ENCODE assay signal across 8 cellular contexts in the genomic region with DNA sequence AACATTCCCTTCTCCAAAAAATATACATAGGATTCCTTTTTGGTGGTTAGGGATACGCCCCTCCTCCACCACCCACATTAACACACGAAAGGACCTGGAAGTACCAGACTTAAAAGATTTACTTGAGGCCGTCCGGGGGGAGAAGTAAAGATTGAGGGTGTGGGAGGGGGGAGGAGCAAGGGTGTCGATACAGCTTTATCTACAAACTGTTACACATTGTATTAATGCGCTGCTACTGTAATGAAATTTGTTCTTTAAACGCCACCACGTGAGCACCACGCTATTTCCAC. TPM values are rescaled to one million over a fixed set of nuclear protein-coding genes. Genes with fewer than 3 reads are reported as not detected.
DNase-seq lines count a peak whose midpoint lies in the region; ATAC-seq and TF ChIP-seq lines count a peak whose summit lies in the region.

No MANE protein-coding gene starts in this region.

- H3F3A ChIP-seq in PC-3 (ENCODE audit: low read length, unreplicated experiment): no peaks in the 10 kb centered on the region

- H3K27ac ChIP-seq in PC-3 (ENCODE audit: low read length): peak overlapping the region; percentile 50
- H3K27ac ChIP-seq in effector memory CD4-positive, alpha-beta T cell (ENCODE audit: insufficient read depth, low read length, poor library complexity, severe bottlenecking): peak overlapping the region; percentile 80

- TF ChIP-seq CTCF in PC-3 (conservative IDR thresholded peaks at IDR 0.05; ENCODE audit: low read depth, low read length) (no peak), nephron progenitor cell (IDR thresholded peaks at IDR 0.05) (no peak)

- H3K9me3 ChIP-seq in PC-3 (ENCODE audit: low read length): no peaks in the 10 kb centered on the region
- no peaks in the 10 kb centered on the region for H3K9me3 ChIP-seq in effector memory CD4-positive, alpha-beta T cell (ENCODE audit: control insufficient read depth, low read length)

- no peaks in the 10 kb centered on the region for H3K27me3 ChIP-seq in PC-3 (ENCODE audit: low read length)
- no peaks in the 10 kb centered on the region for H3K27me3 ChIP-seq in effector memory CD4-positive, alpha-beta T cell (replicated peaks; ENCODE audit: control insufficient read depth, insufficient read depth, low read length, poor library complexity, severe bottlenecking)

- POLR2A ChIA-PET in PC-3 (lab: Charles Lee; ENCODE audit: unreplicated experiment): interaction anchor here (0.9 kb wide), 1 partner anchor 14 kb away, joined by 3 read pairs; no protein-coding TSS in a partner anchor

- H3K4me1 ChIP-seq in PC-3 (ENCODE audit: insufficient read depth, low read length): peaks cover 7% of the 10 kb centered on the region
- peaks cover 7% of the 10 kb centered on the region for H3K4me1 ChIP-seq in effector memory CD4-positive, alpha-beta T cell (ENCODE audit: control insufficient read depth, insufficient read depth, low read length, poor library complexity, severe bottlenecking)

- no peak for DNase-seq in activated CD4-positive, CD25-positive, alpha-beta regulatory T cell (lab: John Stamatoyannopoulos, UW)
- no peak for DNase-seq in PC-3
- DNase-seq in effector memory CD4-positive, alpha-beta T cell: no peak
- no peak for DNase-seq in nephron progenitor cell
- DNase-seq in left colon: no peak
- DNase-seq in T1000 (lab: John Stamatoyannopoulos, UW): no peak
- DNase-seq in SW 1271 (lab: John Stamatoyannopoulos, UW): no peak

- peak; percentile 10 to 12 for ATAC-seq in activated CD4-positive, CD25-positive, alpha-beta regulatory T cell treated with anti-CD3 and anti-CD28 coated beads, Interleukin-2, amount 50 U/mL, for 24 hours
- ATAC-seq in PC-3: no peak; the same call in 1 of the 2 replicates
- no peak for ATAC-seq in left colon

- peaks cover 8% of the 10 kb centered on the region for H3K36me3 ChIP-seq in PC-3 (ENCODE audit: low read depth, low read length)
- peaks cover 6% of the 10 kb centered on the region for H3K36me3 ChIP-seq in effector memory CD4-positive, alpha-beta T cell (ENCODE audit: control insufficient read depth, insufficient read depth, low read length)

- H3K9me3 Mint-ChIP-seq in nephron progenitor cell: no peaks in the 10 kb centered on the region

- H3K4me1 Mint-ChIP-seq in nephron progenitor cell: peaks cover 29% of the 10 kb centered on the region

- peaks cover 46% of the 10 kb centered on the region for H3K79me2 ChIP-seq in PC-3 (ENCODE audit: low read length)

- H3K4me3 Mint-ChIP-seq in nephron progenitor cell: peak overlapping the region; percentile 99

- H3K4me3 ChIP-seq in PC-3 (ENCODE audit: low read length): peak overlapping the region; percentile 100
- H3K4me3 ChIP-seq in effector memory CD4-positive, alpha-beta T cell (ENCODE audit: insufficient read depth, low read depth, low read length, poor library complexity, severe bottlenecking): peak overlapping the region; percentile 91

- peak overlapping the region; percentile 91 for H2AFZ ChIP-seq in PC-3 (ENCODE audit: low read length)

- H3K9ac ChIP-seq in PC-3 (ENCODE audit: low read length): peak overlapping the region; percentile 98

- intact Hi-C loops in PC-3 (cut with micrococcal nuclease): no loop called here
- intact Hi-C loops in left colon (cut with DNase I, micrococcal nuclease): no loop called here

- H3K27ac Mint-ChIP-seq in nephron progenitor cell: peak overlapping the region; percentile 99

- H3K4me2 ChIP-seq in PC-3 (ENCODE audit: low read length): peak overlapping the region; percentile 99

- no peaks in the 10 kb centered on the region for H3K9me2 ChIP-seq in PC-3 (replicated peaks; ENCODE audit: low read length)

- CTCF ChIA-PET in PC-3 (lab: Charles Lee): no interaction called here

- no peaks in the 10 kb centered on the region for H3K27me3 Mint-ChIP-seq in nephron progenitor cell (ENCODE audit: low read depth, poor library complexity)

- BruUV-seq in PC-3 (replicated peaks; lab: Mats Ljungman, UMichigan): no TSS peak

- no peaks in the 10 kb centered on the region for H4K20me1 ChIP-seq in PC-3 (ENCODE audit: low read length)

- peaks cover 27% of the 10 kb centered on the region for H3K36me3 Mint-ChIP-seq in nephron progenitor cell (ENCODE audit: low read depth)

RNA-seq across cellular contexts. Expression of a gene that starts 0.5 kb away (rescaled TPM):
- 4.9 and 7.0 TPM in 2 replicates for total RNA-seq in PC-3 (2014; rRNA removed)
- total RNA-seq in left colon: 1 to 10 TPM; 6.8 to 8.9 TPM

RNA-seq across cellular contexts. Expression of a gene that starts 0.7 kb away (rescaled TPM):
- total RNA-seq in PC-3 (2014; rRNA removed) (19.7 and 29.1 TPM in 2 replicates), left colon (10 to 100 TPM; 78.7 to 81.3 TPM)

RNA-seq across cellular contexts. Expression of a gene that starts 38.1 kb away (rescaled TPM):
- 58.6 and 67.8 TPM in 2 replicates for total RNA-seq in PC-3 (2014; rRNA removed)
- total RNA-seq in left colon: 10 to 100 TPM in 1 of 2 donors, 1 to 10 TPM in 1; 6.6 to 15.6 TPM

RNA-seq across cellular contexts. Expression of a gene that starts 44.5 kb away (rescaled TPM):
- 158 and 228 TPM in 2 replicates for total RNA-seq in PC-3 (2014; rRNA removed)
- 100 to 1,000 TPM; 100 to 136 TPM for total RNA-seq in left colon

Comparison
In these comparisons a context has a peak if more than half of its experiments do, and no peak if none do; other contexts are left out.
1. ATAC-seq: peak in activated CD4-positive, CD25-positive, alpha-beta regulatory T cell treated with anti-CD3 and anti-CD28 coated beads, Interleukin-2, amount 50 U/mL, for 24 hours (2 of 2); none in PC-3 (single experiment) and left colon (single experiment).